22 cellular contexts compared by ENCODE assay signal in genomic region chr1:108636876-108637275, GRCh38.
"Had no signal": no experiment of that assay in that cellular context is flagged by ENCODE, and none has a peak within 500 bp of the region (broad histone marks: within the 10 kb centered on the region; RNA-seq: fewer than 3 reads in every experiment).

No MANE protein-coding gene starts in this region.

- H3K4me3 Mint-ChIP-seq: endodermal cell; immature natural killer cell; naive B cell; nephron progenitor cell; stimulated activated naive B cell treated with anti-CD40 and anti-IgM and Interleukin-4, amounts not matched to agents 10 μg/mL and 1 μg/mL and 100 μg/mL, for 72 hours; stimulated activated naive CD8-positive, alpha-beta T cell treated with anti-CD3 and anti-CD28 coated beads, Interleukin-15, amount 100 ng/mL, for 72 hours had no signal

- ATAC-seq: left colon; left ventricle myocardium superior; sciatic nerve; stimulated activated naive B cell treated with anti-CD40 and anti-IgM and Interleukin-4, amounts not matched to agents 10 μg/mL and 1 μg/mL and 100 μg/mL, for 72 hours; stimulated activated naive CD8-positive, alpha-beta T cell treated with anti-CD3 and anti-CD28 coated beads, Interleukin-15, amount 100 ng/mL, for 72 hours; upper lobe of right lung had no signal

- H3K27me3 ChIP-seq: spleen, testis, tibial nerve, upper lobe of right lung had no signal

- H3K4me1 Mint-ChIP-seq: endodermal cell had no signal

- H3K4me1 ChIP-seq: spleen, testis, tibial nerve, upper lobe of right lung had no signal

- H3K9me3 ChIP-seq: spleen, testis, tibial nerve, upper lobe of right lung had no signal

- H3K4me3 ChIP-seq: coronary artery, lung, spleen, testis, tibial nerve, upper lobe of right lung had no signal

- H3K27ac Mint-ChIP-seq: endodermal cell; naive B cell; nephron progenitor cell; stimulated activated naive B cell treated with anti-CD40 and anti-IgM and Interleukin-4, amounts not matched to agents 10 μg/mL and 1 μg/mL and 100 μg/mL, for 72 hours had no signal

- H3K9me3 Mint-ChIP-seq: immature natural killer cell, nephron progenitor cell had no signal

- H3K27ac ChIP-seq: coronary artery, spleen, testis, tibial nerve, upper lobe of right lung had no signal

- DNase-seq: effector CD4-positive, alpha-beta T cell; endodermal cell; immature natural killer cell; kidney; left colon; left ventricle myocardium superior; mesendoderm; naive B cell; nephron progenitor cell; posterior cingulate gyrus; spleen; stimulated activated CD4-positive, alpha-beta T cell treated with anti-CD3 and anti-CD28 coated beads, Interleukin-15, amount 100 ng/mL, for 24 hours; stimulated activated CD4-positive, alpha-beta T cell treated with anti-CD3 and anti-CD28 coated beads, Interleukin-1b, Interleukin-23, amount 100 ng/mL, for 48 hours; stimulated activated CD4-positive, alpha-beta T cell treated with anti-CD3 and anti-CD28 coated beads, Interleukin-4, amount 100 ng/mL, for 4 hours; stimulated activated naive B cell treated with anti-CD40 and anti-IgM and Interleukin-4, amounts not matched to agents 10 μg/mL and 1 μg/mL and 100 μg/mL, for 72 hours; stimulated activated naive CD8-positive, alpha-beta T cell treated with anti-CD3 and anti-CD28 coated beads, Interleukin-15, amount 100 ng/mL, for 72 hours; testis; upper lobe of right lung had no signal

- H3K27me3 Mint-ChIP-seq: naive B cell; stimulated activated naive B cell treated with anti-CD40 and anti-IgM and Interleukin-4, amounts not matched to agents 10 μg/mL and 1 μg/mL and 100 μg/mL, for 72 hours; stimulated activated naive CD8-positive, alpha-beta T cell treated with anti-CD3 and anti-CD28 coated beads, Interleukin-15, amount 100 ng/mL, for 72 hours had no signal
